Comparison of ENCODE assay signal across 9 cellular contexts in genomic region chr16:21283521-21284289, GRCh38. TPM values are rescaled to one million over a fixed set of nuclear protein-coding genes. Genes with fewer than 3 reads are reported as not detected.
DNase-seq lines count a peak whose midpoint lies in the region; ATAC-seq and TF ChIP-seq lines count a peak whose summit lies in the region.
"Had no signal": no experiment of that assay in that cellular context is flagged by ENCODE, and none has a peak within 500 bp of the region (broad histone marks: within the 10 kb centered on the region; RNA-seq: fewer than 3 reads in every experiment).

No MANE protein-coding gene starts in this region.

- peaks cover 44% of the 10 kb centered on the region for H3K27me3 ChIP-seq in adrenal gland

- peak; percentile 84 for ATAC-seq in stimulated activated memory B cell treated with anti-CD40 and anti-IgM and Interleukin-4, amounts not matched to agents 10 μg/mL and 1 μg/mL and 100 μg/mL, for 72 hours
- ATAC-seq in HG02840 (IDR thresholded peaks at IDR 0.05; ENCODE audit: low FRiP score, unreplicated experiment) (no peak), HG03280 (IDR thresholded peaks at IDR 0.05; ENCODE audit: unreplicated experiment) (no peak)

- H3K4me3 ChIP-seq in adrenal gland (peak overlapping the region in 1 of 4 donors; percentile 34), iPS-11a (ENCODE audit: low read depth, low read length) (peak overlapping the region; percentile 61)

- H3K27ac Mint-ChIP-seq in stimulated activated memory B cell treated with anti-CD40 and anti-IgM and Interleukin-4, amounts not matched to agents 10 μg/mL and 1 μg/mL and 100 μg/mL, for 72 hours, result peak overlapping the region; percentile 11

- intact Hi-C loops in adrenal gland (cut with DNase I), result no loop called here

- DNase-seq in DMS114 treated with DMSO at 0.1 percent for 48 hours (lab: John Stamatoyannopoulos, UW; ENCODE audit: unreplicated experiment) (peak; percentile 6), HuH-7 (ENCODE audit: low spot score) (peak; percentile 75), adrenal gland (peak in 2 of 7 donors; percentile 11 to 14)
- DNase-seq in activated CD4-positive, CD25-positive, alpha-beta regulatory T cell (lab: John Stamatoyannopoulos, UW), result no peak

- H3K9me3 Mint-ChIP-seq in stimulated activated memory B cell treated with anti-CD40 and anti-IgM and Interleukin-4, amounts not matched to agents 10 μg/mL and 1 μg/mL and 100 μg/mL, for 72 hours, result peaks cover 5% of the 10 kb centered on the region

- TF ChIP-seq CTCF in adrenal gland (IDR thresholded peaks at IDR 0.05), result peak in 4 of 6 experiments; percentile 3 to 20 (median 14)

- H3K9me3 ChIP-seq in adrenal gland (replicated peaks in 1 of 3), result no peaks in the 10 kb centered on the region

- TF ChIP-seq POLR2A in adrenal gland (IDR thresholded peaks at IDR 0.05), result no peak

- peaks cover 0 to 9% of the 10 kb centered on the region in 2 donors for H3K4me1 ChIP-seq in adrenal gland (replicated peaks in 1 of 2)

- H3K36me3 Mint-ChIP-seq in stimulated activated memory B cell treated with anti-CD40 and anti-IgM and Interleukin-4, amounts not matched to agents 10 μg/mL and 1 μg/mL and 100 μg/mL, for 72 hours, result peaks cover 5% of the 10 kb centered on the region

- H3K27me3 Mint-ChIP-seq in stimulated activated memory B cell treated with anti-CD40 and anti-IgM and Interleukin-4, amounts not matched to agents 10 μg/mL and 1 μg/mL and 100 μg/mL, for 72 hours, result peaks cover 24% of the 10 kb centered on the region

- H3K36me3 ChIP-seq in adrenal gland (replicated peaks in 1 of 2), result no peaks in the 10 kb centered on the region

- peaks cover 14% of the 10 kb centered on the region for H3K4me1 Mint-ChIP-seq in stimulated activated memory B cell treated with anti-CD40 and anti-IgM and Interleukin-4, amounts not matched to agents 10 μg/mL and 1 μg/mL and 100 μg/mL, for 72 hours

- 3 to 5% (median 4%) methylated on average over 37 to 67 of the region's 67 CpGs for WGBS in adrenal gland, 4 donors

- H3K27ac ChIP-seq in adrenal gland, result no peak overlapping the region

- H3K4me3 Mint-ChIP-seq in stimulated activated memory B cell treated with anti-CD40 and anti-IgM and Interleukin-4, amounts not matched to agents 10 μg/mL and 1 μg/mL and 100 μg/mL, for 72 hours, result peak overlapping the region; percentile 81

RNA-seq across cellular contexts. Expression of gene CRYM, which starts 5.6 kb away (rescaled TPM):
- total RNA-seq in adrenal gland, result under 1 TPM in 2 of 8 donors, not detected in 6; 0.42 to 0.84 TPM
- under 1 TPM in 1 of 3 donors, not detected in 2; 0.56 TPM for polyA plus RNA-seq in adrenal gland
- total RNA-seq: pulmonary artery endothelial cell had no signal

RNA-seq across cellular contexts. Expression of gene ANKS4B, which starts 50.2 kb away (rescaled TPM):
- not detected for total RNA-seq in adrenal gland
- polyA plus RNA-seq in adrenal gland, result not detected
- total RNA-seq: pulmonary artery endothelial cell had no signal

Comparison
In these comparisons a context has a peak if more than half of its experiments do, and no peak if none do; other contexts are left out.
1. DNase-seq: peak in DMS114 treated with DMSO at 0.1 percent for 48 hours (single experiment) and HuH-7 (single experiment); none in activated CD4-positive, CD25-positive, alpha-beta regulatory T cell (0 of 4).